30 cellular contexts compared by ENCODE assay signal in genomic region chr1:229266832-229267500, GRCh38.
"Had no signal": no experiment of that assay in that cellular context is flagged by ENCODE, and none has a peak within 500 bp of the region (broad histone marks: within the 10 kb centered on the region; RNA-seq: fewer than 3 reads in every experiment).

No MANE protein-coding gene starts in this region.

- H3K4me1 ChIP-seq: prostate gland had no signal

- H3K36me3 ChIP-seq: heart left ventricle, pancreas, prostate gland had no signal

- H3K36me3 Mint-ChIP-seq: immature natural killer cell had no signal

- ATAC-seq: esophagus mucosa; heart left ventricle; left colon; pancreas; sciatic nerve; stimulated activated naive CD8-positive, alpha-beta T cell treated with anti-CD3 and anti-CD28 coated beads, Interleukin-15, amount 100 ng/mL, for 72 hours; WTC11 had no signal

- DNase-seq: activated CD4-positive, alpha-beta T cell treated with anti-CD3 and anti-CD28 coated beads, Interleukin-2, amount 50 U/mL, for 4 hours; activated CD8-positive, alpha-beta memory T cell treated with anti-CD3 and anti-CD28 coated beads, Interleukin-2, amount 50 U/mL, for 4 hours; activated T-cell treated with anti-CD3 and anti-CD28 coated beads, Interleukin-2, amount 50 U/mL, for 24 hours; amygdala; central memory CD4-positive, alpha-beta T cell; endodermal cell; foreskin fibroblast; heart left ventricle; hypothalamus; immature natural killer cell; kidney; left colon; mammary epithelial cell; naive B cell; nucleus accumbens; pancreas; retina; stimulated activated CD4-positive, alpha-beta T cell treated with anti-CD3 and anti-CD28 coated beads, Interleukin-12 subunit alpha, Interleukin-12 subunit beta, amount 100 ng/mL, for 4 hours; stimulated activated CD4-positive, alpha-beta T cell treated with anti-CD3 and anti-CD28 coated beads, Interleukin-4, amount 100 ng/mL, for 1 hour; stimulated activated naive CD8-positive, alpha-beta T cell treated with anti-CD3 and anti-CD28 coated beads, Interleukin-15, amount 100 ng/mL, for 72 hours; substantia nigra; T-helper 1 cell had no signal

- H3K27ac Mint-ChIP-seq: activated T-cell treated with anti-CD3 and anti-CD28 coated beads, Interleukin-2, amount 50 U/mL, for 24 hours; activated T-helper 2 cell treated with anti-CD3 and anti-CD28 coated beads, Interferon-gamma antibody, Interleukin-2, Interleukin-4, amounts not matched to agents 10 μg/mL and 5 μg/mL and 100 μg/mL, durations not matched to agents 14 hours and 24 hours and 36 hours; endodermal cell; mesothelial cell of epicardium; stimulated activated naive CD8-positive, alpha-beta T cell treated with anti-CD3 and anti-CD28 coated beads, Interleukin-15, amount 100 ng/mL, for 72 hours; T-helper 2 cell treated with Interferon-gamma antibody and Interleukin-4, amounts not matched to agents 5 μg/mL and 100 μg/mL, for 36 hours; WTC11 had no signal

- H3K4me3 Mint-ChIP-seq: activated T-cell treated with anti-CD3 and anti-CD28 coated beads, Interleukin-2, amount 50 U/mL, for 24 hours; endodermal cell; immature natural killer cell; mesothelial cell of epicardium; stimulated activated naive CD8-positive, alpha-beta T cell treated with anti-CD3 and anti-CD28 coated beads, Interleukin-15, amount 100 ng/mL, for 72 hours; T-helper 2 cell treated with Interferon-gamma antibody and Interleukin-4, amounts not matched to agents 5 μg/mL and 100 μg/mL, for 36 hours; WTC11 had no signal

- H3K9me3 ChIP-seq: pancreas, prostate gland had no signal

- H3K4me3 ChIP-seq: heart left ventricle, pancreas, prostate gland, skin epidermis had no signal

- H3K27me3 ChIP-seq: heart left ventricle, pancreas had no signal

- H3K27me3 Mint-ChIP-seq: activated T-cell treated with anti-CD3 and anti-CD28 coated beads, Interleukin-2, amount 50 U/mL, for 24 hours; naive B cell; stimulated activated naive CD8-positive, alpha-beta T cell treated with anti-CD3 and anti-CD28 coated beads, Interleukin-15, amount 100 ng/mL, for 72 hours had no signal

- H3K9me3 Mint-ChIP-seq: immature natural killer cell had no signal

- H3K27ac ChIP-seq: heart left ventricle, pancreas, prostate gland had no signal
